ENCODE assay signal across 18 cellular contexts in the genomic region with DNA sequence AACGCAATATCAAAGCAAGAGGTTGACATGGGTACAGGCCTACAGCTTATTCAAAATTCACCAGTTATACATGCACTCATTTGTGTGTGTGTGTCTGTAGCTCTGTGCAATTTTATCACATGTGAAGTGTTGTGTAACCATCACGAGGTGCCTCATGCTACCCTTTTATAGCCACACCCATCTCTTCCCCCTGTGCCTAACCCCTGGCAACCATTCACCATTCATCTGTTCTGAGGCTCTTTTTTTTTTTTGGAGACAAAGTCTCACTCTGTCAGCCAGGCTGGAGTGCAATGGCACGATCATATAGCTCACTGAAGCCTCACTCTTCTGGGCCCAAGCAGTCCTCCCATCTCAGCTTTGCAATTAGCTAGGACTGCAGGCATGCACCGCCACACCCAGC.
DNase-seq lines count a peak whose midpoint lies in the region; ATAC-seq and TF ChIP-seq lines count a peak whose summit lies in the region.
"Had no signal": no experiment of that assay in that cellular context is flagged by ENCODE, and none has a peak within 500 bp of the region (broad histone marks: within the 10 kb centered on the region; RNA-seq: fewer than 3 reads in every experiment).

No MANE protein-coding gene starts in this region.

- no peaks in the 10 kb centered on the region for H3K27me3 Mint-ChIP-seq in MCF 10A (ENCODE audit: insufficient read depth, unreplicated experiment)
- H3K27me3 Mint-ChIP-seq in type B pancreatic cell: no peaks in the 10 kb centered on the region
- H3K27me3 Mint-ChIP-seq: CD4-positive, alpha-beta T cell had no signal

- POLR2A ChIA-PET in MCF 10A (lab: Yijun Ruan, JAX): interaction anchor here (0.9 kb wide), 1 partner anchor 10 kb away, joined by 4 read pairs; no protein-coding TSS in a partner anchor

- no peaks in the 10 kb centered on the region for H3K36me3 ChIP-seq in breast epithelium
- H3K36me3 ChIP-seq: adrenal gland had no signal

- CTCF ChIA-PET in MCF 10A (lab: Yijun Ruan, JAX): interaction anchor here (0.7 to 1.7 kb wide), 5 partner anchors 10 to 132 kb away, joined by 3 to 6 read pairs (median 3); no protein-coding TSS in a partner anchor

- TF ChIP-seq CTCF in MCF 10A (IDR thresholded peaks at IDR 0.05; ENCODE audit: unreplicated experiment): no peak
- TF ChIP-seq CTCF in breast epithelium (IDR thresholded peaks at IDR 0.05): no peak
- no peak for TF ChIP-seq CTCF in type B pancreatic cell (conservative IDR thresholded peaks at IDR 0.05)

- intact Hi-C loops in MCF 10A (cut with micrococcal nuclease) (no loop called here), breast epithelium (cut with DNase I; ENCODE audit: low total_unique reads) (no loop called here)

- H3K36me3 Mint-ChIP-seq in MCF 10A (ENCODE audit: insufficient read depth, unreplicated experiment): peaks cover 29% of the 10 kb centered on the region
- peaks cover 11% of the 10 kb centered on the region for H3K36me3 Mint-ChIP-seq in type B pancreatic cell

- H3K4me3 ChIP-seq in breast epithelium: no peak overlapping the region
- H3K4me3 ChIP-seq: adrenal gland, esophagus muscularis mucosa, GM12878 had no signal

- TF ChIP-seq POLR2A in breast epithelium (IDR thresholded peaks at IDR 0.05): no peak

- H3K9me3 ChIP-seq in breast epithelium: no peaks in the 10 kb centered on the region
- H3K9me3 ChIP-seq: adrenal gland, esophagus muscularis mucosa had no signal

- no peaks in the 10 kb centered on the region for H3K9me3 Mint-ChIP-seq in MCF 10A (ENCODE audit: unreplicated experiment)
- H3K9me3 Mint-ChIP-seq in type B pancreatic cell: no peaks in the 10 kb centered on the region
- H3K9me3 Mint-ChIP-seq: CD4-positive, alpha-beta T cell; H9; mesothelial cell of epicardium had no signal

- DNase-seq in MCF 10A (ENCODE audit: unreplicated experiment) (peak; percentile 27), breast epithelium (ENCODE audit: low spot score in 2 of 2) (no peak), iris pigment epithelial cell (ENCODE audit: low read depth) (peak; percentile 15), type B pancreatic cell (ENCODE audit: extremely low spot score, unreplicated experiment) (no peak), NCI-H2227 treated with DMSO at 0.1 percent for 48 hours (lab: John Stamatoyannopoulos, UW) (no peak), NCI-H82 treated with DMSO at 0.1 percent for 48 hours (lab: John Stamatoyannopoulos, UW; ENCODE audit: unreplicated experiment) (no peak)
- DNase-seq: 8988T; activated CD8-positive, alpha-beta T cell treated with anti-CD3 and anti-CD28 coated beads, Interleukin-2, amount 10 ng/mL, durations not matched to agents 7 days and 5 days; CD4-positive, alpha-beta T cell; H9; NCI-H1105; stimulated activated naive CD8-positive, alpha-beta T cell treated with anti-CD3 and anti-CD28 coated beads, Interleukin-15, Interleukin-2, amounts not matched to agents 100 U/mL and 50 U/mL, for 24 hours had no signal

- H3K27ac ChIP-seq in breast epithelium (no peak overlapping the region), cingulate gyrus (ENCODE audit: low read depth, low read length) (peak overlapping the region; percentile 56)
- H3K27ac ChIP-seq: adrenal gland, esophagus muscularis mucosa had no signal

- no peak for ATAC-seq in GM19035 (IDR thresholded peaks at IDR 0.05; ENCODE audit: unreplicated experiment)
- ATAC-seq: activated CD8-positive, alpha-beta T cell treated with anti-CD3 and anti-CD28 coated beads, Interleukin-2, amount 10 ng/mL, durations not matched to agents 7 days and 5 days; GM12878; stimulated activated naive CD8-positive, alpha-beta T cell treated with anti-CD3 and anti-CD28 coated beads, Interleukin-15, Interleukin-2, amounts not matched to agents 100 U/mL and 50 U/mL, for 24 hours had no signal

- peaks cover 17% of the 10 kb centered on the region for H3K4me1 Mint-ChIP-seq in MCF 10A (ENCODE audit: insufficient read depth, unreplicated experiment)
- no peaks in the 10 kb centered on the region for H3K4me1 Mint-ChIP-seq in type B pancreatic cell (ENCODE audit: unreplicated experiment)
- H3K4me1 Mint-ChIP-seq: mesothelial cell of epicardium had no signal

- no peak overlapping the region for H3K4me3 Mint-ChIP-seq in MCF 10A (ENCODE audit: unreplicated experiment)
- H3K4me3 Mint-ChIP-seq in type B pancreatic cell: peak overlapping the region; percentile 44
- H3K4me3 Mint-ChIP-seq: activated CD8-positive, alpha-beta T cell treated with anti-CD3 and anti-CD28 coated beads, Interleukin-2, amount 10 ng/mL, durations not matched to agents 7 days and 5 days; CD4-positive, alpha-beta T cell; H9; mesothelial cell of epicardium had no signal

- BruUV-seq in MCF 10A (replicated peaks; lab: Mats Ljungman, UMichigan): no TSS peak

- H3K27ac Mint-ChIP-seq in MCF 10A (ENCODE audit: low read depth, unreplicated experiment) (peak overlapping the region; percentile 40), type B pancreatic cell (peak overlapping the region; percentile 89)
- H3K27ac Mint-ChIP-seq: activated CD8-positive, alpha-beta T cell treated with anti-CD3 and anti-CD28 coated beads, Interleukin-2, amount 10 ng/mL, durations not matched to agents 7 days and 5 days; CD4-positive, alpha-beta T cell; H9; mesothelial cell of epicardium had no signal

- H3K4me1 ChIP-seq in breast epithelium: no peaks in the 10 kb centered on the region
- H3K4me1 ChIP-seq: adrenal gland, esophagus muscularis mucosa had no signal

- no peaks in the 10 kb centered on the region for H3K27me3 ChIP-seq in breast epithelium
- H3K27me3 ChIP-seq: adrenal gland, esophagus muscularis mucosa had no signal

Comparison
In these comparisons a context has a peak if more than half of its experiments do, and no peak if none do; other contexts are left out.
1. DNase-seq: peak in MCF 10A (single experiment) and iris pigment epithelial cell (single experiment); none in breast epithelium (0 of 2), type B pancreatic cell (single experiment), NCI-H2227 treated with DMSO at 0.1 percent for 48 hours (single experiment) and NCI-H82 treated with DMSO at 0.1 percent for 48 hours (single experiment).